ENCODE assay signal across 35 cellular contexts in genomic region chr2:135009339-135009738, GRCh38. TPM values are rescaled to one million over a fixed set of nuclear protein-coding genes. Genes with fewer than 3 reads are reported as not detected.
"Had no signal": no experiment of that assay in that cellular context is flagged by ENCODE, and none has a peak within 500 bp of the region (broad histone marks: within the 10 kb centered on the region; RNA-seq: fewer than 3 reads in every experiment).

No MANE protein-coding gene starts in this region.

- H3K36me3 Mint-ChIP-seq: activated CD4-positive, alpha-beta memory T cell treated with anti-CD3 and anti-CD28 coated beads for 36 hours; activated CD8-positive, alpha-beta memory T cell treated with anti-CD3 and anti-CD28 coated beads, Interleukin-2, amount 10 ng/mL, durations not matched to agents 7 days and 5 days; activated naive CD4-positive, alpha-beta T cell treated with anti-CD3 and anti-CD28 coated beads, Interleukin-2, amount 10 ng/mL, durations not matched to agents 7 days and 5 days; activated naive CD4-positive, alpha-beta T cell treated with anti-CD3 and anti-CD28 coated beads, Interleukin-2, amount 50 U/mL, for 72 hours; activated naive CD8-positive, alpha-beta T cell treated with anti-CD3 and anti-CD28 coated beads, Interleukin-2, amount 10 ng/mL, durations not matched to agents 7 days and 5 days had no signal

- H3K27ac Mint-ChIP-seq: activated CD4-positive, alpha-beta memory T cell treated with anti-CD3 and anti-CD28 coated beads for 36 hours; activated CD4-positive, alpha-beta T cell treated with anti-CD3 and anti-CD28 coated beads for 36 hours; activated CD4-positive, alpha-beta T cell treated with anti-CD3 and anti-CD28 coated beads, Interleukin-2, amount 10 ng/mL, durations not matched to agents 24 days and 14 days; activated CD8-positive, alpha-beta memory T cell treated with anti-CD3 and anti-CD28 coated beads, Interleukin-2, amount 10 ng/mL, durations not matched to agents 7 days and 5 days; activated CD8-positive, alpha-beta T cell treated with anti-CD3 and anti-CD28 coated beads, Interleukin-2, amount 10 ng/mL, durations not matched to agents 7 days and 5 days; activated naive CD4-positive, alpha-beta T cell treated with anti-CD3 and anti-CD28 coated beads, Interleukin-2, amount 10 ng/mL, durations not matched to agents 7 days and 5 days; activated naive CD4-positive, alpha-beta T cell treated with anti-CD3 and anti-CD28 coated beads, Interleukin-2, amount 50 U/mL, for 72 hours; activated naive CD8-positive, alpha-beta T cell treated with anti-CD3 and anti-CD28 coated beads, Interleukin-2, amount 10 ng/mL, durations not matched to agents 7 days and 5 days; activated T-helper 1 cell treated with anti-CD3 and anti-CD28 coated beads, Interleukin-12 subunit alpha, Interleukin-12 subunit beta, Interleukin-2, Interleukin-4 antibody, amounts not matched to agents 30 ng/mL and 10 ng/mL and 1 ng/mL, durations not matched to agents 14 hours and 24 hours and 36 hours; effector memory CD8-positive, alpha-beta T cell; T-helper 1 cell treated with Interleukin-12 subunit alpha and Interleukin-12 subunit beta and Interleukin-4 antibody, amounts not matched to agents 30 μg/mL and 1 μg/mL, for 36 hours had no signal

- FAIRE-seq: astrocyte, colon had no signal

- H3K4me3 Mint-ChIP-seq: activated CD4-positive, alpha-beta memory T cell treated with anti-CD3 and anti-CD28 coated beads for 36 hours; activated CD4-positive, alpha-beta T cell treated with anti-CD3 and anti-CD28 coated beads for 36 hours; activated CD4-positive, alpha-beta T cell treated with anti-CD3 and anti-CD28 coated beads, Interleukin-2, amount 10 ng/mL, durations not matched to agents 24 days and 14 days; activated CD8-positive, alpha-beta memory T cell treated with anti-CD3 and anti-CD28 coated beads, Interleukin-2, amount 10 ng/mL, durations not matched to agents 7 days and 5 days; activated CD8-positive, alpha-beta T cell treated with anti-CD3 and anti-CD28 coated beads, Interleukin-2, amount 10 ng/mL, durations not matched to agents 7 days and 5 days; activated naive CD4-positive, alpha-beta T cell treated with anti-CD3 and anti-CD28 coated beads, Interleukin-2, amount 10 ng/mL, durations not matched to agents 7 days and 5 days; activated naive CD8-positive, alpha-beta T cell treated with anti-CD3 and anti-CD28 coated beads, Interleukin-2, amount 10 ng/mL, durations not matched to agents 7 days and 5 days; activated T-helper 1 cell treated with anti-CD3 and anti-CD28 coated beads, Interleukin-12 subunit alpha, Interleukin-12 subunit beta, Interleukin-2, Interleukin-4 antibody, amounts not matched to agents 30 ng/mL and 10 ng/mL and 1 ng/mL, durations not matched to agents 14 hours and 24 hours and 36 hours; effector memory CD8-positive, alpha-beta T cell; T-helper 1 cell treated with Interleukin-12 subunit alpha and Interleukin-12 subunit beta and Interleukin-4 antibody, amounts not matched to agents 30 μg/mL and 1 μg/mL, for 36 hours had no signal

- H3K9me3 Mint-ChIP-seq: activated CD4-positive, alpha-beta memory T cell treated with anti-CD3 and anti-CD28 coated beads for 36 hours; activated CD4-positive, alpha-beta T cell treated with anti-CD3 and anti-CD28 coated beads, Interleukin-2, amount 10 ng/mL, durations not matched to agents 24 days and 14 days; activated naive CD4-positive, alpha-beta T cell treated with anti-CD3 and anti-CD28 coated beads, Interleukin-2, amount 10 ng/mL, durations not matched to agents 7 days and 5 days; activated naive CD4-positive, alpha-beta T cell treated with anti-CD3 and anti-CD28 coated beads, Interleukin-2, amount 50 U/mL, for 72 hours; activated naive CD8-positive, alpha-beta T cell treated with anti-CD3 and anti-CD28 coated beads, Interleukin-2, amount 10 ng/mL, durations not matched to agents 7 days and 5 days; activated T-helper 1 cell treated with anti-CD3 and anti-CD28 coated beads, Interleukin-12 subunit alpha, Interleukin-12 subunit beta, Interleukin-2, Interleukin-4 antibody, amounts not matched to agents 30 ng/mL and 10 ng/mL and 1 ng/mL, durations not matched to agents 14 hours and 24 hours and 36 hours; effector memory CD8-positive, alpha-beta T cell; T-helper 1 cell treated with Interleukin-12 subunit alpha and Interleukin-12 subunit beta and Interleukin-4 antibody, amounts not matched to agents 30 μg/mL and 1 μg/mL, for 36 hours had no signal

- H3K9me3 ChIP-seq: esophagus muscularis mucosa, gastrocnemius medialis, heart left ventricle had no signal

- DNase-seq: activated CD4-positive, alpha-beta memory T cell treated with anti-CD3 and anti-CD28 coated beads for 36 hours; activated CD4-positive, alpha-beta T cell treated with anti-CD3 and anti-CD28 coated beads for 36 hours; activated CD4-positive, alpha-beta T cell treated with anti-CD3 and anti-CD28 coated beads, Interleukin-2, amount 10 ng/mL, durations not matched to agents 24 days and 14 days; activated CD4-positive, CD25-positive, alpha-beta regulatory T cell; activated CD4-positive, CD25-positive, alpha-beta regulatory T cell treated with anti-CD3 and anti-CD28 coated beads, Interleukin-2, amount 50 U/mL, for 72 hours; activated CD8-positive, alpha-beta memory T cell treated with anti-CD3 and anti-CD28 coated beads, Interleukin-2, amount 10 ng/mL, durations not matched to agents 7 days and 5 days; activated CD8-positive, alpha-beta memory T cell treated with anti-CD3 and anti-CD28 coated beads, Interleukin-2, amount 50 U/mL, for 4 hours; activated CD8-positive, alpha-beta T cell treated with anti-CD3 and anti-CD28 coated beads, Interleukin-2, amount 10 ng/mL, durations not matched to agents 7 days and 5 days; activated gamma-delta T cell; activated naive CD4-positive, alpha-beta T cell; activated naive CD4-positive, alpha-beta T cell treated with anti-CD3 and anti-CD28 coated beads, Interleukin-2, amount 10 ng/mL, durations not matched to agents 7 days and 5 days; activated naive CD8-positive, alpha-beta T cell treated with anti-CD3 and anti-CD28 coated beads, Interleukin-2, amount 10 ng/mL, durations not matched to agents 7 days and 5 days; activated T-cell treated with anti-CD3 and anti-CD28 coated beads, Interleukin-2, amount 50 U/mL, for 1 hour; activated T-cell treated with anti-CD3 and anti-CD28 coated beads, Interleukin-2, amount 50 U/mL, for 48 hours; brain microvascular endothelial cell; caudate nucleus; cortex of kidney; dermis blood vessel endothelial cell; effector CD4-positive, alpha-beta T cell; effector memory CD8-positive, alpha-beta T cell; erythroblast; foreskin keratinocyte; gastrocnemius medialis; glutamatergic neuron; heart left ventricle; T1000 had no signal

- H3K36me3 ChIP-seq: brain microvascular endothelial cell, esophagus muscularis mucosa, gastrocnemius medialis, heart left ventricle had no signal

- H3K4me3 ChIP-seq: esophagus muscularis mucosa, gastrocnemius medialis, heart left ventricle had no signal

- ATAC-seq: activated CD8-positive, alpha-beta memory T cell treated with anti-CD3 and anti-CD28 coated beads, Interleukin-2, amount 10 ng/mL, durations not matched to agents 7 days and 5 days; activated CD8-positive, alpha-beta T cell treated with anti-CD3 and anti-CD28 coated beads, Interleukin-2, amount 10 ng/mL, durations not matched to agents 7 days and 5 days; effector memory CD8-positive, alpha-beta T cell; foreskin keratinocyte; gastrocnemius medialis; heart left ventricle had no signal

- H3K4me1 ChIP-seq: foreskin keratinocyte had no signal

- H3K27ac ChIP-seq: brain microvascular endothelial cell, esophagus muscularis mucosa, foreskin keratinocyte, gastrocnemius medialis, heart left ventricle had no signal

RNA-seq across cellular contexts. Expression of gene MAP3K19, which starts 37.9 kb away (rescaled TPM):
- total RNA-seq: activated CD4-positive, alpha-beta memory T cell treated with anti-CD3 and anti-CD28 coated beads for 36 hours; activated CD4-positive, alpha-beta T cell treated with anti-CD3 and anti-CD28 coated beads for 36 hours; activated CD4-positive, alpha-beta T cell treated with anti-CD3 and anti-CD28 coated beads, Interleukin-2, amount 10 ng/mL, durations not matched to agents 24 days and 14 days; activated CD8-positive, alpha-beta memory T cell treated with anti-CD3 and anti-CD28 coated beads for 36 hours; activated CD8-positive, alpha-beta memory T cell treated with anti-CD3 and anti-CD28 coated beads, Interleukin-2, amount 10 ng/mL, durations not matched to agents 7 days and 5 days; activated CD8-positive, alpha-beta T cell treated with anti-CD3 and anti-CD28 coated beads, Interleukin-2, amount 10 ng/mL, durations not matched to agents 7 days and 5 days; activated naive CD8-positive, alpha-beta T cell treated with anti-CD3 and anti-CD28 coated beads, Interleukin-2, amount 10 ng/mL, durations not matched to agents 7 days and 5 days; activated T-helper 1 cell treated with anti-CD3 and anti-CD28 coated beads, Interleukin-12 subunit alpha, Interleukin-12 subunit beta, Interleukin-2, Interleukin-4 antibody, amounts not matched to agents 30 ng/mL and 10 ng/mL and 1 ng/mL, durations not matched to agents 14 hours and 24 hours and 36 hours; astrocyte; chondrocyte; dermis blood vessel endothelial cell; esophagus muscularis mucosa; foreskin keratinocyte; gastrocnemius medialis; heart left ventricle; T-helper 2 cell treated with Interferon-gamma antibody and Interleukin-4, amounts not matched to agents 100 ng/mL and 5 ng/mL, for 36 hours had no signal
- polyA plus RNA-seq: foreskin keratinocyte, heart left ventricle had no signal
